Comparison of ENCODE assay signal across 24 cellular contexts in genomic region chr9:27358007-27358406, GRCh38.
"Had no signal": no experiment of that assay in that cellular context is flagged by ENCODE, and none has a peak within 500 bp of the region (broad histone marks: within the 10 kb centered on the region; RNA-seq: fewer than 3 reads in every experiment).

No MANE protein-coding gene starts in this region.

- DNase-seq: hippocampal formation; kidney glomerular epithelial cell; left colon; left lung; mesendoderm; naive B cell; natural killer cell; nephron progenitor cell; occipital lobe; small intestine; spleen; stimulated activated CD4-positive, alpha-beta T cell treated with anti-CD3 and anti-CD28 coated beads, Interleukin-4, amount 100 ng/mL, for 24 hours; stimulated activated naive CD4-positive, alpha-beta T cell treated with Interleukin-2 at 50 U/mL for 16 hours; stimulated activated naive CD8-positive, alpha-beta T cell treated with anti-CD3 and anti-CD28 coated beads, Interleukin-15, amount 100 ng/mL, for 72 hours; substantia nigra; transverse colon; upper lobe of left lung had no signal

- H3K4me3 ChIP-seq: left lung, neural progenitor cell, right atrium auricular region, spleen, transverse colon, upper lobe of left lung had no signal

- ATAC-seq: left colon; left lung; natural killer cell; sciatic nerve; stimulated activated effector memory CD8-positive, alpha-beta T cell treated with anti-CD3 and anti-CD28 coated beads, Interleukin-12 subunit alpha, Interleukin-12 subunit beta, amount 100 ng/mL, for 72 hours; stimulated activated naive CD8-positive, alpha-beta T cell treated with anti-CD3 and anti-CD28 coated beads, Interleukin-15, amount 100 ng/mL, for 72 hours had no signal

- H3K27me3 ChIP-seq: left lung, neural progenitor cell, neutrophil, right atrium auricular region, spleen, transverse colon, upper lobe of left lung had no signal

- FAIRE-seq: keratinocyte, small intestine had no signal

- H3K36me3 ChIP-seq: left lung, neutrophil, right atrium auricular region, transverse colon, upper lobe of left lung had no signal

- H3K4me1 ChIP-seq: parathyroid adenoma had no signal

- H3K9me3 ChIP-seq: left lung, neutrophil, right atrium auricular region, spleen, transverse colon, upper lobe of left lung had no signal

- H3K27ac ChIP-seq: left lung, neural progenitor cell, neutrophil, parathyroid adenoma, right atrium auricular region, spleen, transverse colon, upper lobe of left lung had no signal
